Comparison of ENCODE assay signal across 16 cellular contexts in the genomic region with DNA sequence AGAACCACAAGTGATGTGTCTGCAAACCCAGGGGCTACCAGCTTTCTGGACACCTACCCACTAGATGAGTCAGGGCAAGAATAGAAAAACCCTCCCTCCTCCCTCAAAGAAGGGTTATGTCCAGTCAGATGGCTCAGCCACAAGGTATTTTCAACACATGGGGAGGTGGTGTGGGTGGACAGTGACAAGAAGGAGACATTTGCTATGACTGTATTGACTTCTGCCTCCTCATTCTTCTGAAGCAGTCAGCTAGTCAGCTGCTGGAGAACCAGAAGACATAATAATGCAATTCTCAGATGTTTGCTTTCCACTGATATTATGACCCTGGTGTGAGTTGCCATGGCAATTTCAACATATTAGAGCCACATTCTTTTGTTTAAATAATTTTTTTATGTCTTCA.
DNase-seq lines count a peak whose midpoint lies in the region; ATAC-seq and TF ChIP-seq lines count a peak whose summit lies in the region.
"Had no signal": no experiment of that assay in that cellular context is flagged by ENCODE, and none has a peak within 500 bp of the region (broad histone marks: within the 10 kb centered on the region; RNA-seq: fewer than 3 reads in every experiment).

No MANE protein-coding gene starts in this region.

- peak; percentile 48 for DNase-seq in GM03348 (ENCODE audit: low spot score)
- DNase-seq in HCEC 1CT: peak; percentile 54
- DNase-seq in NCI-H226: peak; percentile 12
- DNase-seq in kidney epithelial cell (ENCODE audit: low read depth): peak; percentile 18
- DNase-seq in testis: no peak
- no peak for DNase-seq in NCI-H1417 (lab: John Stamatoyannopoulos, UW)
- DNase-seq in chondrocyte (ENCODE audit: low spot score): no peak
- no peak for DNase-seq in left ventricle myocardium superior
- DNase-seq: activated CD4-positive, alpha-beta T cell treated with anti-CD3 and anti-CD28 coated beads, Interleukin-2, amount 50 U/mL, for 48 hours; Caco-2; left lung; MV-4-11; NCI-H524 treated with DMSO at 0.1 percent for 48 hours; nucleus accumbens; stomach had no signal

- H3K9me3 Mint-ChIP-seq in chondrocyte (ENCODE audit: low read depth): no peaks in the 10 kb centered on the region

- H3K27ac Mint-ChIP-seq in chondrocyte (ENCODE audit: unreplicated experiment): no peak overlapping the region

- no peaks in the 10 kb centered on the region for H3K4me1 Mint-ChIP-seq in chondrocyte (ENCODE audit: low read depth)

- peaks cover 14% of the 10 kb centered on the region for H3K27me3 Mint-ChIP-seq in chondrocyte (ENCODE audit: low read depth)

- H3K27me3 ChIP-seq in kidney epithelial cell (ENCODE audit: control insufficient read depth, insufficient read depth, low read length): no peaks in the 10 kb centered on the region
- H3K27me3 ChIP-seq in testis: no peaks in the 10 kb centered on the region
- H3K27me3 ChIP-seq: left lung, stomach had no signal

- H3K27ac ChIP-seq in testis: no peak overlapping the region
- H3K27ac ChIP-seq: epithelial cell of prostate, left lung, stomach had no signal

- no peak for ATAC-seq in left ventricle myocardium superior
- ATAC-seq: left lung had no signal

- no peak for TF ChIP-seq POLR2A in testis (IDR thresholded peaks at IDR 0.05)

- intact Hi-C loops in testis (cut with DNase I; ENCODE audit: low total_unique reads): no loop called here
- intact Hi-C loops in left ventricle myocardium superior (cut with micrococcal nuclease): no loop called here

- no peaks in the 10 kb centered on the region for H3K4me1 ChIP-seq in testis
- H3K4me1 ChIP-seq: Caco-2, left lung, stomach had no signal

- no peaks in the 10 kb centered on the region for H3K36me3 Mint-ChIP-seq in chondrocyte (ENCODE audit: low read depth)

- H3K9me3 ChIP-seq in testis: no peaks in the 10 kb centered on the region
- H3K9me3 ChIP-seq: Caco-2, left lung, stomach had no signal

- H3K4me3 Mint-ChIP-seq in chondrocyte (ENCODE audit: unreplicated experiment): no peak overlapping the region

- H3K36me3 ChIP-seq in kidney epithelial cell (ENCODE audit: control insufficient read depth, insufficient read depth, low read length): no peaks in the 10 kb centered on the region
- H3K36me3 ChIP-seq in testis (ENCODE audit: low read depth, missing control alignments): no peaks in the 10 kb centered on the region
- H3K36me3 ChIP-seq: left lung, stomach had no signal

- TF ChIP-seq CTCF in kidney epithelial cell (IDR thresholded peaks at IDR 0.05; ENCODE audit: insufficient read depth, low read length, poor library complexity, severe bottlenecking) (no peak), testis (IDR thresholded peaks at IDR 0.05) (no peak), chondrocyte (IDR thresholded peaks at IDR 0.05) (no peak)

- no peak overlapping the region for H3K4me3 ChIP-seq in kidney epithelial cell (ENCODE audit: low read depth, low read length)
- H3K4me3 ChIP-seq in testis: no peak overlapping the region
- H3K4me3 ChIP-seq: left lung, stomach had no signal

Comparison
In these comparisons a context has a peak if more than half of its experiments do, and no peak if none do; other contexts are left out.
1. DNase-seq: peak in GM03348 (single experiment), HCEC 1CT (single experiment), NCI-H226 (single experiment) and kidney epithelial cell (single experiment); none in testis (single experiment), NCI-H1417 (0 of 3), chondrocyte (single experiment) and left ventricle myocardium superior (single experiment).